ENCODE assay signal across 12 cellular contexts in genomic region chr9:137761032-137761431, GRCh38.
DNase-seq lines count a peak whose midpoint lies in the region; ATAC-seq and TF ChIP-seq lines count a peak whose summit lies in the region.
"Had no signal": no experiment of that assay in that cellular context is flagged by ENCODE, and none has a peak within 500 bp of the region (broad histone marks: within the 10 kb centered on the region; RNA-seq: fewer than 3 reads in every experiment).

No MANE protein-coding gene starts in this region.

- H3K4me1 Mint-ChIP-seq in activated naive CD4-positive, alpha-beta T cell treated with anti-CD3 and anti-CD28 coated beads for 36 hours (ENCODE audit: low read depth) = peaks cover 40% of the 10 kb centered on the region
- peaks cover 64% of the 10 kb centered on the region for H3K4me1 Mint-ChIP-seq in activated CD4-positive, alpha-beta memory T cell treated with anti-CD3 and anti-CD28 coated beads for 36 hours (ENCODE audit: low read depth)
- peaks cover 11% of the 10 kb centered on the region for H3K4me1 Mint-ChIP-seq in osteocyte (ENCODE audit: unreplicated experiment)

- no peak for ATAC-seq in upper lobe of right lung

- no peak overlapping the region for H3K4me3 Mint-ChIP-seq in activated naive CD4-positive, alpha-beta T cell treated with anti-CD3 and anti-CD28 coated beads for 36 hours
- H3K4me3 Mint-ChIP-seq in activated CD4-positive, alpha-beta memory T cell treated with anti-CD3 and anti-CD28 coated beads for 36 hours = no peak overlapping the region
- H3K4me3 Mint-ChIP-seq in osteocyte (ENCODE audit: unreplicated experiment) = no peak overlapping the region

- no peaks in the 10 kb centered on the region for H3K9me3 Mint-ChIP-seq in activated naive CD4-positive, alpha-beta T cell treated with anti-CD3 and anti-CD28 coated beads for 36 hours
- no peaks in the 10 kb centered on the region for H3K9me3 Mint-ChIP-seq in activated CD4-positive, alpha-beta memory T cell treated with anti-CD3 and anti-CD28 coated beads for 36 hours
- H3K9me3 Mint-ChIP-seq in osteocyte (ENCODE audit: unreplicated experiment) = no peaks in the 10 kb centered on the region

- peak overlapping the region; percentile 84 for H3K27ac Mint-ChIP-seq in activated naive CD4-positive, alpha-beta T cell treated with anti-CD3 and anti-CD28 coated beads for 36 hours
- peak overlapping the region; percentile 82 for H3K27ac Mint-ChIP-seq in activated CD4-positive, alpha-beta memory T cell treated with anti-CD3 and anti-CD28 coated beads for 36 hours
- no peak overlapping the region for H3K27ac Mint-ChIP-seq in osteocyte (ENCODE audit: unreplicated experiment)

- H3K27ac ChIP-seq in upper lobe of right lung (peak overlapping the region; percentile 36), tibial nerve (no peak overlapping the region)
- H3K27ac ChIP-seq: vagina, WERI-Rb-1 had no signal

- TF ChIP-seq EP300 in tibial nerve (IDR thresholded peaks at IDR 0.05) = no peak

- H3K4me1 ChIP-seq in upper lobe of right lung = peaks cover 7% of the 10 kb centered on the region
- peaks cover 0 to 38% (median 17%) of the 10 kb centered on the region in 4 donors for H3K4me1 ChIP-seq in tibial nerve

- 63 to 68% methylated on average over 7 of the region's 7 CpGs for whole genome bisulfite sequencing in tibial nerve, 2 donors

- H3K27me3 Mint-ChIP-seq in activated naive CD4-positive, alpha-beta T cell treated with anti-CD3 and anti-CD28 coated beads for 36 hours (ENCODE audit: low read depth) = no peaks in the 10 kb centered on the region
- no peaks in the 10 kb centered on the region for H3K27me3 Mint-ChIP-seq in activated CD4-positive, alpha-beta memory T cell treated with anti-CD3 and anti-CD28 coated beads for 36 hours
- H3K27me3 Mint-ChIP-seq in osteocyte (ENCODE audit: unreplicated experiment) = no peaks in the 10 kb centered on the region

- H3K9me3 ChIP-seq in upper lobe of right lung = no peaks in the 10 kb centered on the region
- H3K9me3 ChIP-seq in tibial nerve = no peaks in the 10 kb centered on the region
- H3K9me3 ChIP-seq: vagina had no signal

- TF ChIP-seq POLR2A in tibial nerve (IDR thresholded peaks at IDR 0.05) = no peak

- CTCF ChIA-PET in activated naive CD4-positive, alpha-beta T cell treated with anti-CD3 and anti-CD28 coated beads for 36 hours (lab: Charles Lee) = interaction anchor here (0.6 kb wide), 1 partner anchor 54 kb away, joined by 3 read pairs; no protein-coding TSS in a partner anchor
- CTCF ChIA-PET in activated CD4-positive, alpha-beta memory T cell treated with anti-CD3 and anti-CD28 coated beads for 36 hours (lab: Charles Lee) = interaction anchor here (0.6 to 1.9 kb wide), 4 partner anchors 9 to 88 kb away, joined by 3 to 7 read pairs (median 4); no protein-coding TSS in a partner anchor

- peaks cover 61% of the 10 kb centered on the region for H3K36me3 ChIP-seq in upper lobe of right lung
- peaks cover 0 to 84% (median 5%) of the 10 kb centered on the region in 3 donors for H3K36me3 ChIP-seq in tibial nerve

- POLR2A ChIA-PET in activated CD4-positive, alpha-beta memory T cell treated with anti-CD3 and anti-CD28 coated beads for 36 hours (lab: Charles Lee) = interaction anchor here (2.0 kb wide), 1 partner anchor 15 kb away, joined by 5 read pairs; no protein-coding TSS in a partner anchor

- peak; percentile 63 for DNase-seq in activated naive CD4-positive, alpha-beta T cell treated with anti-CD3 and anti-CD28 coated beads for 36 hours
- no peak for DNase-seq in activated naive CD4-positive, alpha-beta T cell (lab: John Stamatoyannopoulos, UW)
- peak; percentile 64 for DNase-seq in activated CD4-positive, alpha-beta memory T cell treated with anti-CD3 and anti-CD28 coated beads for 36 hours
- DNase-seq in kidney tubule cell (ENCODE audit: low spot score) = peak; percentile 23
- DNase-seq in upper lobe of right lung = no peak
- no peak for DNase-seq in osteocyte (ENCODE audit: extremely low spot score, unreplicated experiment)
- DNase-seq in tibial nerve (ENCODE audit: low spot score in 2 of 2) = no peak
- DNase-seq in hypothalamus (lab: John Stamatoyannopoulos, UW) = no peak
- DNase-seq: aorta; effector memory CD4-positive, alpha-beta T cell; WERI-Rb-1 had no signal

- H3K4me3 ChIP-seq in upper lobe of right lung (no peak overlapping the region), tibial nerve (no peak overlapping the region)
- H3K4me3 ChIP-seq: vagina had no signal

- intact Hi-C loops in activated naive CD4-positive, alpha-beta T cell treated with anti-CD3 and anti-CD28 coated beads for 36 hours (cut with micrococcal nuclease) = loop anchor here (1.0 kb wide), 1 partner anchor 39 kb away; no protein-coding TSS in a partner anchor
- intact Hi-C loops in activated CD4-positive, alpha-beta memory T cell treated with anti-CD3 and anti-CD28 coated beads for 36 hours (cut with micrococcal nuclease) = loop anchor here (1.0 kb wide), 1 partner anchor 40 kb away; no protein-coding TSS in a partner anchor
- intact Hi-C loops in upper lobe of right lung (cut with DNase I) = no loop called here

- H3K36me3 Mint-ChIP-seq in activated naive CD4-positive, alpha-beta T cell treated with anti-CD3 and anti-CD28 coated beads for 36 hours (ENCODE audit: low read depth) = peaks cover 45% of the 10 kb centered on the region
- peaks cover 60% of the 10 kb centered on the region for H3K36me3 Mint-ChIP-seq in activated CD4-positive, alpha-beta memory T cell treated with anti-CD3 and anti-CD28 coated beads for 36 hours
- peaks cover 55% of the 10 kb centered on the region for H3K36me3 Mint-ChIP-seq in osteocyte (ENCODE audit: unreplicated experiment)

- H3K27me3 ChIP-seq in upper lobe of right lung (no peaks in the 10 kb centered on the region), tibial nerve (no peaks in the 10 kb centered on the region)
- H3K27me3 ChIP-seq: vagina had no signal

- TF ChIP-seq CTCF in upper lobe of right lung (IDR thresholded peaks at IDR 0.05) (no peak), osteocyte (IDR thresholded peaks at IDR 0.05) (no peak), tibial nerve (IDR thresholded peaks at IDR 0.05) (no peak)

Comparison
In these comparisons a context has a peak if more than half of its experiments do, and no peak if none do; other contexts are left out.
1. DNase-seq: peak in activated naive CD4-positive, alpha-beta T cell treated with anti-CD3 and anti-CD28 coated beads for 36 hours (single experiment), activated CD4-positive, alpha-beta memory T cell treated with anti-CD3 and anti-CD28 coated beads for 36 hours (single experiment) and kidney tubule cell (single experiment); none in activated naive CD4-positive, alpha-beta T cell (0 of 4), upper lobe of right lung (single experiment), osteocyte (single experiment), tibial nerve (0 of 2) and hypothalamus (0 of 51).